19 cellular contexts compared by ENCODE assay signal in genomic region chr1:175134500-175134899, GRCh38.
"Had no signal": no experiment of that assay in that cellular context is flagged by ENCODE, and none has a peak within 500 bp of the region (broad histone marks: within the 10 kb centered on the region; RNA-seq: fewer than 3 reads in every experiment).

No MANE protein-coding gene starts in this region.

- H3K4me1 Mint-ChIP-seq: naive thymus-derived CD8-positive, alpha-beta T cell had no signal

- H3K27ac ChIP-seq: dorsolateral prefrontal cortex, heart left ventricle, neutrophil, right atrium auricular region, sigmoid colon, stomach had no signal

- DNase-seq: cortex of kidney; effector CD8-positive, alpha-beta T cell; heart left ventricle; hippocampal formation; mammary epithelial cell; mucosa of descending colon; naive thymus-derived CD8-positive, alpha-beta T cell; sigmoid colon; stimulated activated CD4-positive, alpha-beta T cell treated with anti-CD3 and anti-CD28 coated beads, Interleukin-2, amount 100 ng/mL, for 24 hours; stimulated activated naive CD4-positive, alpha-beta T cell; stomach; substantia nigra; trophoblast cell had no signal

- H3K4me3 Mint-ChIP-seq: naive thymus-derived CD8-positive, alpha-beta T cell had no signal

- H3K36me3 Mint-ChIP-seq: naive thymus-derived CD8-positive, alpha-beta T cell had no signal

- H3K4me3 ChIP-seq: dorsolateral prefrontal cortex, heart left ventricle, mucosa of descending colon, right atrium auricular region, sigmoid colon, skin epidermis, stomach had no signal

- H3K36me3 ChIP-seq: heart left ventricle, neutrophil, right atrium auricular region, sigmoid colon, stomach had no signal

- H3K9me3 Mint-ChIP-seq: naive thymus-derived CD8-positive, alpha-beta T cell had no signal

- ATAC-seq: esophagus mucosa; left lobe of liver; mucosa of descending colon; naive thymus-derived CD8-positive, alpha-beta T cell had no signal

- H3K27me3 ChIP-seq: dorsolateral prefrontal cortex, heart left ventricle, neutrophil, right atrium auricular region, sigmoid colon, stomach had no signal

- H3K9me3 ChIP-seq: heart left ventricle, mucosa of descending colon, neutrophil, right atrium auricular region, sigmoid colon, stomach had no signal
